Comparison of ENCODE assay signal across 13 cellular contexts in the genomic region with DNA sequence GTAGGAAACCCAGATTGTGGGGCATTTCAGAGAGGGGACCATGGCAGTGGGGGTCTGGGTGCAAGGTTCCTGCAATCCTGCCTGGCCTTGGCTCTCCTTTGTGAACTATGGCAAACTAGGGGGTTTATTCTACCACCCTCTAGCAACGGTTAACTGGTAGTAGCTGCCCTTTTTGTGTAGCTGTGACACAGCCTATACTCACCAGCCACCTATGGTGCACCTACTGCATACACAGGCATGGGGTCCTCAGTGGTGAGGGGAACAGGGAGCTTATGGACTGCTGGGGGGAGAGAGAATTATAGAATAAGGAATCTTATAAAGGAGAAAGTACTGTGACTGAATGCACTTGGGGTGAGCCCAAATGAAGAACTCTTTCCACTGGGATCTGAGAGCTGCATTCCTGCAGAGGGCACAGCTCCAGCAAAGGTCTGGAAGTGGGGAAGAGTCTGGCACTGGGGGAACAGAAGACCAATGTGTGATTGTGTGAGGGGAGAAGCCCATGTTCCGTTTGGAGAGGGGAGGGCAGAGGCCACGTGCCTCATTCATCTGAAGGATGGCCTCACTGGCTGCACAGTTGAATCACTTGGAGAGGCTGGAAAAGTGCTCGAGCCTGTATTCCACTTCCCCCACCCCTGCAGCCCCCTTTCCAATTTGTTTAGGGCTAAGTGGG. TPM values are rescaled to one million over a fixed set of nuclear protein-coding genes. Genes with fewer than 3 reads are reported as not detected.
DNase-seq lines count a peak whose midpoint lies in the region; ATAC-seq and TF ChIP-seq lines count a peak whose summit lies in the region.
"Had no signal": no experiment of that assay in that cellular context is flagged by ENCODE, and none has a peak within 500 bp of the region (broad histone marks: within the 10 kb centered on the region; RNA-seq: fewer than 3 reads in every experiment).

No MANE protein-coding gene starts in this region.

- H3K4me3 Mint-ChIP-seq in naive thymus-derived CD8-positive, alpha-beta T cell, result peak overlapping the region in 7 of 10 donors; percentile 94 to 99 (median 96)
- H3K4me3 Mint-ChIP-seq in mesothelial cell of epicardium, result no peak overlapping the region

- intact Hi-C loops in right cardiac atrium (cut with DNase I) (no loop called here), Right ventricle myocardium superior (cut with DNase I) (no loop called here), mammary epithelial cell (cut with micrococcal nuclease) (loop anchor here (5.0 kb wide), 1 partner anchor 77 kb away; a partner anchor contains a TSS), upper lobe of right lung (cut with DNase I) (no loop called here)

- no peaks in the 10 kb centered on the region for H3K27me3 Mint-ChIP-seq in naive thymus-derived CD8-positive, alpha-beta T cell
- H3K27me3 Mint-ChIP-seq in mesothelial cell of epicardium (ENCODE audit: low read depth), result peaks cover 54% of the 10 kb centered on the region

- peaks cover 5 to 12% (median 8%) of the 10 kb centered on the region in 3 donors for H3K36me3 Mint-ChIP-seq in naive thymus-derived CD8-positive, alpha-beta T cell
- peaks cover 3% of the 10 kb centered on the region for H3K36me3 Mint-ChIP-seq in mesothelial cell of epicardium

- H3K9me3 ChIP-seq in right cardiac atrium (ENCODE audit: control insufficient read depth, low read length) (no peaks in the 10 kb centered on the region), mammary epithelial cell (replicated peaks; ENCODE audit: insufficient read depth, low read length) (peaks cover 3% of the 10 kb centered on the region), upper lobe of right lung (no peaks in the 10 kb centered on the region)

- WGBS in right cardiac atrium, result 67% methylated on average over 4 of the region's 4 CpGs
- 41% methylated on average over 4 of the region's 4 CpGs for WGBS in mammary epithelial cell (ENCODE audit: low coverage, missing lambda C conversion rate)

- H3K4me2 ChIP-seq in mammary epithelial cell (ENCODE audit: insufficient read depth, low read depth, low read length), result peak overlapping the region; percentile 21

- DNase-seq in right cardiac atrium (no peak), Right ventricle myocardium superior (no peak), mammary epithelial cell (no peak), upper lobe of right lung (no peak), HT-29 (ENCODE audit: low spot score) (no peak), mesothelial cell of epicardium (ENCODE audit: low spot score in 2 of 2, unreplicated experiment in 2 of 2) (no peak)
- no peak for DNase-seq in naive thymus-derived CD8-positive, alpha-beta T cell
- DNase-seq: activated CD8-positive, alpha-beta memory T cell treated with anti-CD3 and anti-CD28 coated beads, Interleukin-2, amount 50 U/mL, for 4 hours; brain microvascular endothelial cell; stimulated activated CD8-positive, alpha-beta memory T cell treated with anti-CD3 and anti-CD28 coated beads, Interleukin-4, amount 100 ng/mL, for 48 hours; T1000 had no signal

- H3K36me3 ChIP-seq in mammary epithelial cell (ENCODE audit: insufficient read depth, low read length) (no peaks in the 10 kb centered on the region), upper lobe of right lung (no peaks in the 10 kb centered on the region)
- H3K36me3 ChIP-seq: brain microvascular endothelial cell had no signal

- H3K79me2 ChIP-seq in mammary epithelial cell (ENCODE audit: insufficient read depth, low read length), result peaks cover 10% of the 10 kb centered on the region

- H3K4me1 ChIP-seq in right cardiac atrium (ENCODE audit: control insufficient read depth, insufficient read depth, low read length) (peaks cover 19% of the 10 kb centered on the region), mammary epithelial cell (ENCODE audit: insufficient read depth, low read length) (peaks cover 48% of the 10 kb centered on the region), upper lobe of right lung (peaks cover 23% of the 10 kb centered on the region)

- in situ Hi-C loops in mammary epithelial cell (cut with MboI; ENCODE audit: low sequenced_read_pairs in 2 of 2), result no loop called here

- peak overlapping the region; percentile 69 for H3K27ac ChIP-seq in right cardiac atrium (ENCODE audit: low read length)
- H3K27ac ChIP-seq in mammary epithelial cell (ENCODE audit: insufficient read depth, low read depth, low read length), result no peak overlapping the region
- H3K27ac ChIP-seq in upper lobe of right lung, result peak overlapping the region; percentile 24
- H3K27ac ChIP-seq: brain microvascular endothelial cell, C4-2B had no signal

- no peak overlapping the region for H2AFZ ChIP-seq in mammary epithelial cell (ENCODE audit: low read depth, low read length)

- no TSS peak for BruUV-seq in mammary epithelial cell (replicated peaks; lab: Mats Ljungman, UMichigan)

- H3K27ac Mint-ChIP-seq in naive thymus-derived CD8-positive, alpha-beta T cell, result peak overlapping the region in 5 of 10 donors; percentile 19 to 96 (median 51)
- no peak overlapping the region for H3K27ac Mint-ChIP-seq in mesothelial cell of epicardium

- H3K9me3 Mint-ChIP-seq in naive thymus-derived CD8-positive, alpha-beta T cell, result peaks cover 0 to 6% (median 3%) of the 10 kb centered on the region in 9 donors
- H3K9me3 Mint-ChIP-seq in mesothelial cell of epicardium, result peaks cover 13% of the 10 kb centered on the region

- H3K4me1 Mint-ChIP-seq in naive thymus-derived CD8-positive, alpha-beta T cell, result peaks cover 17 to 36% (median 27%) of the 10 kb centered on the region in 4 donors
- peaks cover 4% of the 10 kb centered on the region for H3K4me1 Mint-ChIP-seq in mesothelial cell of epicardium

- H3K27me3 ChIP-seq in right cardiac atrium (ENCODE audit: control insufficient read depth, insufficient read depth), result no peaks in the 10 kb centered on the region
- H3K27me3 ChIP-seq in mammary epithelial cell (ENCODE audit: insufficient read depth, low read length), result no peaks in the 10 kb centered on the region
- no peaks in the 10 kb centered on the region for H3K27me3 ChIP-seq in upper lobe of right lung
- H3K27me3 ChIP-seq: brain microvascular endothelial cell had no signal

- dilution Hi-C loops in mammary epithelial cell (cut with HindIII; ENCODE audit: low sequenced_read_pairs), result no loop called here

- ATAC-seq in right cardiac atrium, result no peak
- no peak for ATAC-seq in Right ventricle myocardium superior (ENCODE audit: poor library complexity)
- ATAC-seq in naive thymus-derived CD8-positive, alpha-beta T cell, result no peak
- ATAC-seq in upper lobe of right lung, result no peak
- ATAC-seq in GM18907 (IDR thresholded peaks at IDR 0.05; ENCODE audit: unreplicated experiment), result no peak

- no peak for TF ChIP-seq CTCF in mammary epithelial cell (conservative IDR thresholded peaks at IDR 0.05 in 1 of 2, IDR thresholded peaks at IDR 0.05 in 1 of 2; ENCODE audit: extremely low read depth in 1 of 2, insufficient read depth in 1 of 2, low read depth in 1 of 2, low read length in 2 of 2)
- no peak for TF ChIP-seq CTCF in upper lobe of right lung (IDR thresholded peaks at IDR 0.05)
- no peak for TF ChIP-seq CTCF in mesothelial cell of epicardium (IDR thresholded peaks at IDR 0.05; ENCODE audit: unreplicated experiment)

- CTCF ChIA-PET in mammary epithelial cell (lab: Charles Lee; ENCODE audit: low non-redundant PET), result no interaction called here

- H3K4me3 ChIP-seq in right cardiac atrium (ENCODE audit: low read length) (no peak overlapping the region), mammary epithelial cell (replicated peaks in 1 of 3; ENCODE audit: insufficient read depth in 1 of 3, low read depth in 2 of 3, low read length in 3 of 3) (peak overlapping the region in 1 of 3 experiments; percentile 10), upper lobe of right lung (peak overlapping the region; percentile 63)

- H4K20me1 ChIP-seq in mammary epithelial cell (ENCODE audit: insufficient read depth, low read length), result no peaks in the 10 kb centered on the region

- POLR2A ChIA-PET in naive thymus-derived CD8-positive, alpha-beta T cell (lab: Charles Lee), result interaction anchor here (0.8 to 3.6 kb wide), 4 partner anchors 17 to 166 kb away, joined by 3 to 21 read pairs (median 10); a partner anchor contains a TSS

- H3K9ac ChIP-seq in mammary epithelial cell (ENCODE audit: insufficient read depth, low read length), result no peak overlapping the region

RNA-seq across cellular contexts. Expression of a gene that starts 2.1 kb away (rescaled TPM):
- total RNA-seq in right cardiac atrium (100 to 1,000 TPM in 3 of 4 donors, 10 to 100 TPM in 1; 75.7 to 367 (median 180) TPM), Right ventricle myocardium superior (105 TPM), mammary epithelial cell (100 to 1,000 TPM in 1 of 2 donors, 10 to 100 TPM in 1; 85.4 to 591 TPM), upper lobe of right lung (111 TPM), mesothelial cell of epicardium (6.8 to 8.9 TPM (median 7.1 TPM) in 3 replicates)
- polyA plus RNA-seq in right cardiac atrium (287 TPM), mammary epithelial cell (1,069 TPM)
- polyA minus RNA-seq in mammary epithelial cell, result 517 TPM
- total RNA-seq in naive thymus-derived CD8-positive, alpha-beta T cell, result 10 to 100 TPM; 27.6 to 31.1 TPM
- 100 to 1,000 TPM; 185 to 201 (median 201) TPM for polyA plus RNA-seq in naive thymus-derived CD8-positive, alpha-beta T cell
- 29.2 and 29.4 TPM in 2 replicates for total RNA-seq in HT-29 (2014; rRNA removed; shearing (Covaris generic))

RNA-seq across cellular contexts. Expression of a gene that starts 14.8 kb away (rescaled TPM):
- total RNA-seq in right cardiac atrium, result not detected
- not detected for polyA plus RNA-seq in right cardiac atrium
- total RNA-seq in Right ventricle myocardium superior, result not detected
- total RNA-seq in mammary epithelial cell, result not detected
- polyA plus RNA-seq in mammary epithelial cell, result not detected
- not detected for polyA minus RNA-seq in mammary epithelial cell
- not detected for total RNA-seq in naive thymus-derived CD8-positive, alpha-beta T cell
- not detected for polyA plus RNA-seq in naive thymus-derived CD8-positive, alpha-beta T cell
- total RNA-seq in upper lobe of right lung, result 6.3 TPM
- total RNA-seq in HT-29 (2014; rRNA removed; shearing (Covaris generic)), result not detected in 2 replicates
- not detected in 3 replicates for total RNA-seq in mesothelial cell of epicardium

RNA-seq across cellular contexts. Expression of a gene that starts 16.5 kb away (rescaled TPM):
- total RNA-seq in right cardiac atrium (1 to 10 TPM in 1 of 4 donors, under 1 TPM in 1, not detected in 2; 0.71 to 1.1 TPM), Right ventricle myocardium superior (1.3 TPM), mammary epithelial cell (1 to 10 TPM in 1 of 2 donors, under 1 TPM in 1; 0.92 to 2.3 TPM), upper lobe of right lung (23.7 TPM), mesothelial cell of epicardium (not detected in 3 replicates)
- polyA plus RNA-seq in right cardiac atrium (8.0 TPM), mammary epithelial cell (3.9 TPM)
- not detected for polyA minus RNA-seq in mammary epithelial cell
- total RNA-seq in naive thymus-derived CD8-positive, alpha-beta T cell, result not detected
- under 1 TPM in 1 of 3 donors, not detected in 2; 0.74 TPM for polyA plus RNA-seq in naive thymus-derived CD8-positive, alpha-beta T cell
- total RNA-seq in HT-29 (2014; rRNA removed; shearing (Covaris generic)), result 0.50 and 1.5 TPM in 2 replicates

RNA-seq across cellular contexts. Expression of a gene that starts 26.6 kb away (rescaled TPM):
- total RNA-seq in right cardiac atrium (1 to 10 TPM; 1.3 to 3.9 (median 2.7) TPM), Right ventricle myocardium superior (2.1 TPM), mammary epithelial cell (1 to 10 TPM; 4.2 to 8.6 TPM), upper lobe of right lung (9.1 TPM), mesothelial cell of epicardium (0.63 to 0.95 TPM (median 0.66 TPM) in 3 replicates)
- polyA plus RNA-seq in right cardiac atrium (3.7 TPM), mammary epithelial cell (7.1 TPM)
- not detected for polyA minus RNA-seq in mammary epithelial cell
- total RNA-seq in naive thymus-derived CD8-positive, alpha-beta T cell, result 10 to 100 TPM; 18.4 to 18.9 TPM
- polyA plus RNA-seq in naive thymus-derived CD8-positive, alpha-beta T cell, result 10 to 100 TPM; 82.3 to 97.4 (median 94.2) TPM
- total RNA-seq in HT-29 (2014; rRNA removed; shearing (Covaris generic)), result 4.7 and 5.6 TPM in 2 replicates

RNA-seq across cellular contexts. Expression of a gene that starts 32.7 kb away (rescaled TPM):
- not detected for total RNA-seq in right cardiac atrium
- not detected for polyA plus RNA-seq in right cardiac atrium
- total RNA-seq in Right ventricle myocardium superior, result not detected
- not detected for total RNA-seq in mammary epithelial cell
- not detected for polyA plus RNA-seq in mammary epithelial cell
- not detected for polyA minus RNA-seq in mammary epithelial cell
- total RNA-seq in naive thymus-derived CD8-positive, alpha-beta T cell, result not detected
- not detected for polyA plus RNA-seq in naive thymus-derived CD8-positive, alpha-beta T cell
- not detected for total RNA-seq in upper lobe of right lung
- not detected in 2 replicates for total RNA-seq in HT-29 (2014; rRNA removed; shearing (Covaris generic))
- total RNA-seq in mesothelial cell of epicardium, result not detected in 3 replicates
